In genomic region chr20:20820104-20820503, GRCh38 we compare ENCODE assay signal across 10 cellular contexts.
A peak's percentile ranks its signal among the peaks of the same experiment; 100 is the strongest.
DNase-seq lines count a peak whose midpoint lies in the region; ATAC-seq, FAIRE-seq and TF ChIP-seq lines count a peak whose summit lies in the region.
"Had no signal": no experiment of that assay in that cellular context is flagged by ENCODE, and none has a peak within 500 bp of the region (broad histone marks: within the 10 kb centered on the region; RNA-seq: fewer than 3 reads in every experiment).

No MANE protein-coding gene starts in this region.

- TF ChIP-seq RAD21 in K562 (CRISPR knock-in tag; conservative IDR thresholded peaks at IDR 0.05 in 1 of 2, IDR thresholded peaks at IDR 0.05 in 1 of 2): no peak

- BruUV-seq in K562 (replicated peaks; lab: Mats Ljungman, UMichigan): no TSS peak

- H3K27me3 ChIP-seq in K562 (ENCODE audit: control insufficient read depth in 2 of 2, insufficient read depth in 2 of 2, low read length in 2 of 2) (peaks cover 0 to 6% of the 10 kb centered on the region in 2 experiments; a peak in 2 of 5 replicates), right lobe of liver (no peaks in the 10 kb centered on the region)
- no peaks in the 10 kb centered on the region for H3K27me3 ChIP-seq in naive thymus-derived CD4-positive, alpha-beta T cell (ENCODE audit: control insufficient read depth in 2 of 2, insufficient read depth in 2 of 2, low read length in 2 of 2)

- peak overlapping the region; percentile 33; the same call in 1 of the 2 replicates for H2AFZ ChIP-seq in K562 (ENCODE audit: low read depth, low read length)

- H3K4me3 ChIP-seq in K562 (no peak overlapping the region), right lobe of liver (no peak overlapping the region)
- H3K4me3 ChIP-seq in naive thymus-derived CD4-positive, alpha-beta T cell (ENCODE audit: low read length): no peak overlapping the region
- H3K4me3 ChIP-seq: skin epidermis had no signal

- H3K9me3 ChIP-seq in K562 (replicated peaks; ENCODE audit: control insufficient read depth, insufficient read depth, low read depth, low read length) (no peaks in the 10 kb centered on the region), right lobe of liver (no peaks in the 10 kb centered on the region)
- no peaks in the 10 kb centered on the region for H3K9me3 ChIP-seq in naive thymus-derived CD4-positive, alpha-beta T cell (ENCODE audit: control insufficient read depth in 2 of 3, low read length in 3 of 3)

- in situ Hi-C loops in K562 (cut with MboI): loop anchor here (25.0 kb wide), 1 partner anchor 733 kb away; no protein-coding TSS in a partner anchor

- peak overlapping the region; percentile 34 for H3K4me2 ChIP-seq in K562 (ENCODE audit: insufficient read depth, low read length)

- no peak overlapping the region for H3K4me3 Mint-ChIP-seq in naive thymus-derived CD4-positive, alpha-beta T cell
- H3K4me3 Mint-ChIP-seq: activated CD4-positive, alpha-beta T cell treated with anti-CD3 and anti-CD28 coated beads, Interleukin-2, amount 10 ng/mL, durations not matched to agents 24 days and 14 days had no signal

- H4K20me1 ChIP-seq in K562 (replicated peaks; ENCODE audit: control insufficient read depth, insufficient read depth, low read length): no peaks in the 10 kb centered on the region

- no peaks in the 10 kb centered on the region for H3K9me3 Mint-ChIP-seq in naive thymus-derived CD4-positive, alpha-beta T cell
- H3K9me3 Mint-ChIP-seq: activated CD4-positive, alpha-beta T cell treated with anti-CD3 and anti-CD28 coated beads, Interleukin-2, amount 10 ng/mL, durations not matched to agents 24 days and 14 days had no signal

- FAIRE-seq in K562 (lab: Jason Lieb, UNC): no peak

- no peaks in the 10 kb centered on the region for H3K79me2 ChIP-seq in K562 (ENCODE audit: control insufficient read depth, insufficient read depth, low read length)

- intact Hi-C loops in K562 (cut with micrococcal nuclease) (no loop called here), right lobe of liver (cut with DNase I) (loop anchor here (10.0 kb wide), 1 partner anchor 155 kb away; no protein-coding TSS in a partner anchor)
- intact Hi-C loops in naive thymus-derived CD4-positive, alpha-beta T cell (cut with micrococcal nuclease): no loop called here

- CTCF ChIA-PET in K562 (lab: Yijun Ruan, JAX; ENCODE audit: low intra/inter-chr PET ratio): no interaction called here
- CTCF ChIA-PET in naive thymus-derived CD4-positive, alpha-beta T cell (lab: Charles Lee): no interaction called here

- DNase-seq in CD1c-positive myeloid dendritic cell (ENCODE audit: extremely low spot score): peak; percentile 11
- DNase-seq in HuH-7.5 (ENCODE audit: low spot score): peak; percentile 75
- DNase-seq in K562 (ENCODE audit: extremely low read depth in 1 of 4, low spot score in 3 of 4): peak; percentile 41 to 59 (median 54)
- no peak for DNase-seq in right lobe of liver
- no peak for DNase-seq in germinal center (ENCODE audit: low spot score)
- DNase-seq in naive thymus-derived CD4-positive, alpha-beta T cell: no peak
- no peak for DNase-seq in cortex of kidney (lab: John Stamatoyannopoulos, UW)
- DNase-seq: activated CD4-positive, alpha-beta T cell treated with anti-CD3 and anti-CD28 coated beads, Interleukin-2, amount 10 ng/mL, durations not matched to agents 24 days and 14 days had no signal

- no peaks in the 10 kb centered on the region for H3K36me3 Mint-ChIP-seq in naive thymus-derived CD4-positive, alpha-beta T cell

- TF ChIP-seq POLR2A in K562 (conservative IDR thresholded peaks at IDR 0.05) (no peak), right lobe of liver (IDR thresholded peaks at IDR 0.05) (no peak)

- peaks cover 0 to 7% (median 0%) of the 10 kb centered on the region in 7 donors for H3K4me1 Mint-ChIP-seq in naive thymus-derived CD4-positive, alpha-beta T cell

- ATAC-seq in K562 (peak; percentile 89), right lobe of liver (peak in 3 of 4 donors; percentile 42 to 63 (median 53)), HG03025 (IDR thresholded peaks at IDR 0.05; ENCODE audit: low FRiP score, unreplicated experiment) (no peak)
- no peak for ATAC-seq in naive thymus-derived CD4-positive, alpha-beta T cell

- H3K4me1 ChIP-seq in K562 (replicated peaks in 1 of 2; ENCODE audit: control insufficient read depth in 2 of 2, insufficient read depth in 2 of 2, low read length in 2 of 2): no peaks in the 10 kb centered on the region; a peak in 1 of 5 replicates
- H3K4me1 ChIP-seq in right lobe of liver: no peaks in the 10 kb centered on the region
- H3K4me1 ChIP-seq in naive thymus-derived CD4-positive, alpha-beta T cell (ENCODE audit: control insufficient read depth in 2 of 2, insufficient read depth in 2 of 2, low read length in 2 of 2): no peaks in the 10 kb centered on the region

- H3K9ac ChIP-seq in K562 (ENCODE audit: insufficient read depth in 1 of 2, low read depth in 2 of 2, low read length in 2 of 2): no peak overlapping the region

- POLR2A ChIA-PET in K562 (lab: Yijun Ruan, JAX): interaction anchor here (0.6 kb wide), 1 partner anchor 866 kb away, joined by 3 read pairs; no protein-coding TSS in a partner anchor
- POLR2A ChIA-PET in naive thymus-derived CD4-positive, alpha-beta T cell (lab: Charles Lee): no interaction called here

- H3K27ac ChIP-seq in K562 (ENCODE audit: extremely low read depth, low read depth, low read length) (no peak overlapping the region), right lobe of liver (no peak overlapping the region)
- H3K27ac ChIP-seq in naive thymus-derived CD4-positive, alpha-beta T cell (ENCODE audit: low read depth, low read length): no peak overlapping the region
- H3K27ac ChIP-seq: skin epidermis had no signal

- no peaks in the 10 kb centered on the region for H3K9me1 ChIP-seq in K562 (ENCODE audit: control insufficient read depth, insufficient read depth, low read length)

- peaks cover 5 to 23% (median 12%) of the 10 kb centered on the region in 5 donors for H3K27me3 Mint-ChIP-seq in naive thymus-derived CD4-positive, alpha-beta T cell

- H3K27ac Mint-ChIP-seq in naive thymus-derived CD4-positive, alpha-beta T cell: no peak overlapping the region
- H3K27ac Mint-ChIP-seq: activated CD4-positive, alpha-beta T cell treated with anti-CD3 and anti-CD28 coated beads, Interleukin-2, amount 10 ng/mL, durations not matched to agents 24 days and 14 days had no signal

- TF ChIP-seq EP300 in K562 (IDR thresholded peaks at IDR 0.05; ENCODE audit: low read length): no peak

- TF ChIP-seq CTCF in K562 (IDR thresholded peaks at IDR 0.05 in 2 of 3, conservative IDR thresholded peaks at IDR 0.05 in 1 of 3; ENCODE audit: insufficient read depth in 2 of 3, low read depth in 1 of 3, low read length in 3 of 3) (peak in 2 of 3 experiments; percentile 39 to 52; a peak in 3 of 6 replicates), right lobe of liver (IDR thresholded peaks at IDR 0.05) (peak; percentile 26 to 47 (median 38))

- H3K36me3 ChIP-seq in K562 (ENCODE audit: control insufficient read depth, insufficient read depth, low read length) (no peaks in the 10 kb centered on the region), right lobe of liver (no peaks in the 10 kb centered on the region)
- H3K36me3 ChIP-seq in naive thymus-derived CD4-positive, alpha-beta T cell (ENCODE audit: control insufficient read depth in 2 of 3, insufficient read depth in 3 of 3, low read length in 3 of 3): no peaks in the 10 kb centered on the region

- 0% methylated on average over 6 of the region's 10 CpGs for WGBS in K562 (ENCODE audit: insufficient coverage, low coverage, missing lambda C conversion rate)
- WGBS in right lobe of liver (ENCODE audit: insufficient coverage, low coverage, low lambda C conversion rate, missing lambda C conversion rate): 61% methylated on average over 9 of the region's 10 CpGs

TF ChIP-seq in K562, 482 proteins besides CTCF, POLR2A, EP300 and RAD21:
- TF ChIP-seq NR2C2 (CRISPR knock-in tag; IDR thresholded peaks at IDR 0.05) (no peak), NR2C2 (tag; IDR thresholded peaks at IDR 0.05) (peak; percentile 76), ZFPM2 (CRISPR knock-in tag; IDR thresholded peaks at IDR 0.05) (no peak), NR2C1 (IDR thresholded peaks at IDR 0.05) (peak; percentile 77), NR2C1 (tag; IDR thresholded peaks at IDR 0.05) (peak; percentile 88), MEF2D (tag; conservative IDR thresholded peaks at IDR 0.05; ENCODE audit: low read depth) (no peak), MEIS2 (IDR thresholded peaks at IDR 0.05; ENCODE audit: partially characterized antibody) (peak; percentile 85), ELF1 (tag; IDR thresholded peaks at IDR 0.05) (0 out of 2 replicates have a peak, but pooled peaks have one; percentile 21), TRIM25 (IDR thresholded peaks at IDR 0.05; ENCODE audit: borderline replicate concordance) (no peak), SMARCB1 (IDR thresholded peaks at IDR 0.05; ENCODE audit: insufficient read length, low read depth) (no peak), GABPA (tag; conservative IDR thresholded peaks at IDR 0.05; ENCODE audit: low read depth) (peak; percentile 44; the same call in 1 of the 2 replicates)
TF ChIP-seq in K562: peak in this region for 5.

Comparison
In these comparisons a context has a peak if more than half of its experiments do, and no peak if none do; other contexts are left out.
1. DNase-seq: peak in CD1c-positive myeloid dendritic cell (single experiment), HuH-7.5 (single experiment) and K562 (4 of 4); none in right lobe of liver (0 of 3), germinal center (single experiment), naive thymus-derived CD4-positive, alpha-beta T cell (0 of 9) and cortex of kidney (single experiment).
2. ATAC-seq: peak in K562 (single experiment) and right lobe of liver (3 of 4); none in naive thymus-derived CD4-positive, alpha-beta T cell (single experiment) and HG03025 (single experiment).
3. intact Hi-C loops: an anchor here in right lobe of liver (10.0 kb wide); none called in K562 and naive thymus-derived CD4-positive, alpha-beta T cell.